Comparison of ENCODE assay signal across 16 cellular contexts in genomic region chr2:171787333-171788072, GRCh38.
A peak's percentile ranks its signal among the peaks of the same experiment; 100 is the strongest.
DNase-seq lines count a peak whose midpoint lies in the region; ATAC-seq and TF ChIP-seq lines count a peak whose summit lies in the region.
"Had no signal": no experiment of that assay in that cellular context is flagged by ENCODE, and none has a peak within 500 bp of the region (broad histone marks: within the 10 kb centered on the region; RNA-seq: fewer than 3 reads in every experiment).

No MANE protein-coding gene starts in this region.

- no peak overlapping the region for H3K4me3 Mint-ChIP-seq in dendritic cell treated with granulocyte-macrophage colony-stimulating factor and Interleukin-4, amounts not matched to agents 40 ng/mL and 50 ng/mL, for 4 days
- H3K4me3 Mint-ChIP-seq: CD14-positive monocyte had no signal

- H3K18ac ChIP-seq in mesendoderm (ENCODE audit: low read length), result no peak overlapping the region

- no peak overlapping the region for H3K4me3 ChIP-seq in HUES48 (ENCODE audit: low read depth, low read length)
- no peak overlapping the region for H3K4me3 ChIP-seq in mesendoderm (ENCODE audit: low read length)
- H3K4me3 ChIP-seq in PC-3 (ENCODE audit: low read length), result no peak overlapping the region
- H3K4me3 ChIP-seq: A549, PC-9 had no signal

- no CpG with 5 or more reads among the region's 11 CpGs for WGBS in mesendoderm (ENCODE audit: extremely low coverage, insufficient coverage, low lambda C conversion rate)

- no peak overlapping the region for H2AFZ ChIP-seq in PC-3 (ENCODE audit: low read length)
- H2AFZ ChIP-seq: PC-9 had no signal

- H3K36me3 Mint-ChIP-seq in dendritic cell treated with granulocyte-macrophage colony-stimulating factor and Interleukin-4, amounts not matched to agents 40 ng/mL and 50 ng/mL, for 4 days (ENCODE audit: low read depth), result peaks cover 58% of the 10 kb centered on the region

- H4K8ac ChIP-seq in mesendoderm (ENCODE audit: low read depth, low read length), result no peak overlapping the region

- no peak overlapping the region for H3K4me2 ChIP-seq in mesendoderm (ENCODE audit: low read length)
- no peak overlapping the region for H3K4me2 ChIP-seq in PC-3 (ENCODE audit: low read length)
- H3K4me2 ChIP-seq: A549, PC-9 had no signal

- CTCF ChIA-PET in PC-3 (lab: Charles Lee), result no interaction called here

- BruUV-seq in PC-3 (replicated peaks; lab: Mats Ljungman, UMichigan), result no TSS peak

- POLR2A ChIA-PET in PC-3 (lab: Charles Lee; ENCODE audit: unreplicated experiment), result no interaction called here

- no peak overlapping the region for H2BK15ac ChIP-seq in mesendoderm (replicated peaks; ENCODE audit: low read depth)

- no peak overlapping the region for H3K4ac ChIP-seq in mesendoderm (ENCODE audit: low read depth, low read length)

- no peaks in the 10 kb centered on the region for H3K79me1 ChIP-seq in mesendoderm (ENCODE audit: low read length)

- H3K9ac ChIP-seq in HUES48 (ENCODE audit: low read depth, low read length) (no peak overlapping the region), mesendoderm (ENCODE audit: low read length) (no peak overlapping the region), PC-3 (ENCODE audit: low read length) (no peak overlapping the region)

- no peaks in the 10 kb centered on the region for H3F3A ChIP-seq in PC-3 (ENCODE audit: low read length, unreplicated experiment)

- no peak for ATAC-seq in GM19035 (IDR thresholded peaks at IDR 0.05; ENCODE audit: unreplicated experiment)
- ATAC-seq in HG02610 (IDR thresholded peaks at IDR 0.05; ENCODE audit: unreplicated experiment), result no peak
- no peak for ATAC-seq in PC-3
- ATAC-seq: A549, SK-N-SH treated with all-trans-retinoic acid at 6 μM for 48 hours had no signal

- H3K79me2 ChIP-seq in mesendoderm (ENCODE audit: control insufficient read depth, insufficient read depth, low read length), result no peaks in the 10 kb centered on the region
- no peaks in the 10 kb centered on the region for H3K79me2 ChIP-seq in PC-3 (ENCODE audit: low read length)

- 0 out of 2 replicates have a peak, but pooled peaks have one; percentile 5 for TF ChIP-seq CTCF in 22Rv1 (IDR thresholded peaks at IDR 0.05)
- no peak for TF ChIP-seq CTCF in PC-3 (conservative IDR thresholded peaks at IDR 0.05; ENCODE audit: low read depth, low read length)

- H2AK5ac ChIP-seq in mesendoderm (ENCODE audit: low read length), result no peak overlapping the region

- no peak overlapping the region for H3K23ac ChIP-seq in mesendoderm (ENCODE audit: low read length)

- H3K9me3 ChIP-seq in HUES48 (ENCODE audit: control insufficient read depth, insufficient read depth, low read length), result no peaks in the 10 kb centered on the region
- H3K9me3 ChIP-seq in PC-3 (ENCODE audit: low read length), result no peaks in the 10 kb centered on the region
- H3K9me3 ChIP-seq: A549 had no signal

- peak overlapping the region; percentile 30 for H3K27ac Mint-ChIP-seq in dendritic cell treated with granulocyte-macrophage colony-stimulating factor and Interleukin-4, amounts not matched to agents 40 ng/mL and 50 ng/mL, for 4 days

- no peaks in the 10 kb centered on the region for H3K9me3 Mint-ChIP-seq in dendritic cell treated with granulocyte-macrophage colony-stimulating factor and Interleukin-4, amounts not matched to agents 40 ng/mL and 50 ng/mL, for 4 days

- no peaks in the 10 kb centered on the region for H4K20me1 ChIP-seq in PC-3 (ENCODE audit: low read length)

- no peak overlapping the region for H3K27ac ChIP-seq in 22Rv1
- peak overlapping the region; percentile 94 for H3K27ac ChIP-seq in HUES48 (ENCODE audit: low read depth, low read length)
- no peak overlapping the region for H3K27ac ChIP-seq in mesendoderm (ENCODE audit: low read depth, low read length)
- H3K27ac ChIP-seq in PC-3 (ENCODE audit: low read length), result no peak overlapping the region
- H3K27ac ChIP-seq: A549, PC-9 had no signal

- intact Hi-C loops in dendritic cell treated with granulocyte-macrophage colony-stimulating factor and Interleukin-4, amounts not matched to agents 40 ng/mL and 50 ng/mL, for 4 days (cut with micrococcal nuclease), result no loop called here
- intact Hi-C loops in PC-3 (cut with micrococcal nuclease), result no loop called here

- no peaks in the 10 kb centered on the region for H3K9me2 ChIP-seq in PC-3 (replicated peaks; ENCODE audit: low read length)

- no peak overlapping the region for H2BK120ac ChIP-seq in mesendoderm (ENCODE audit: low read depth, low read length)

- H3K27me3 ChIP-seq in HUES48 (ENCODE audit: control insufficient read depth, insufficient read depth, low read length) (no peaks in the 10 kb centered on the region), mesendoderm (ENCODE audit: insufficient read depth, low read length, poor library complexity) (no peaks in the 10 kb centered on the region), PC-3 (ENCODE audit: low read length) (no peaks in the 10 kb centered on the region)

- H3K56ac ChIP-seq in mesendoderm (ENCODE audit: low read length), result no peak overlapping the region

- H3K27me3 Mint-ChIP-seq in dendritic cell treated with granulocyte-macrophage colony-stimulating factor and Interleukin-4, amounts not matched to agents 40 ng/mL and 50 ng/mL, for 4 days, result no peaks in the 10 kb centered on the region

- H3K4me1 ChIP-seq in HUES48 (ENCODE audit: control insufficient read depth, insufficient read depth, low read length) (peaks cover 26% of the 10 kb centered on the region), mesendoderm (ENCODE audit: control insufficient read depth, low read depth, low read length) (peaks cover 3% of the 10 kb centered on the region), PC-3 (ENCODE audit: insufficient read depth, low read length) (no peaks in the 10 kb centered on the region)
- H3K4me1 ChIP-seq: A549 had no signal

- DNase-seq in mesendoderm (peak; percentile 49), SW 1271 (lab: John Stamatoyannopoulos, UW) (no peak), PC-3 (no peak)
- DNase-seq: COR-L47, Karpas-422, NCI-H2029, NCI-H510A, PC-9 had no signal

- no peak overlapping the region for H2BK5ac ChIP-seq in mesendoderm (ENCODE audit: low read length)

- H3K4me1 Mint-ChIP-seq in dendritic cell treated with granulocyte-macrophage colony-stimulating factor and Interleukin-4, amounts not matched to agents 40 ng/mL and 50 ng/mL, for 4 days (ENCODE audit: low read depth), result peaks cover 20% of the 10 kb centered on the region
- H3K4me1 Mint-ChIP-seq: CD14-positive monocyte had no signal

- no peak overlapping the region for H4K5ac ChIP-seq in mesendoderm (ENCODE audit: low read length)

- peaks cover 34% of the 10 kb centered on the region for H3K36me3 ChIP-seq in HUES48 (ENCODE audit: control insufficient read depth, insufficient read depth, low read length)
- no peaks in the 10 kb centered on the region for H3K36me3 ChIP-seq in mesendoderm (ENCODE audit: control insufficient read depth, insufficient read depth, low read length)
- H3K36me3 ChIP-seq in PC-3 (ENCODE audit: low read depth, low read length), result peaks cover 18% of the 10 kb centered on the region
